Comparison of ENCODE assay signal across 18 cellular contexts in the genomic region with DNA sequence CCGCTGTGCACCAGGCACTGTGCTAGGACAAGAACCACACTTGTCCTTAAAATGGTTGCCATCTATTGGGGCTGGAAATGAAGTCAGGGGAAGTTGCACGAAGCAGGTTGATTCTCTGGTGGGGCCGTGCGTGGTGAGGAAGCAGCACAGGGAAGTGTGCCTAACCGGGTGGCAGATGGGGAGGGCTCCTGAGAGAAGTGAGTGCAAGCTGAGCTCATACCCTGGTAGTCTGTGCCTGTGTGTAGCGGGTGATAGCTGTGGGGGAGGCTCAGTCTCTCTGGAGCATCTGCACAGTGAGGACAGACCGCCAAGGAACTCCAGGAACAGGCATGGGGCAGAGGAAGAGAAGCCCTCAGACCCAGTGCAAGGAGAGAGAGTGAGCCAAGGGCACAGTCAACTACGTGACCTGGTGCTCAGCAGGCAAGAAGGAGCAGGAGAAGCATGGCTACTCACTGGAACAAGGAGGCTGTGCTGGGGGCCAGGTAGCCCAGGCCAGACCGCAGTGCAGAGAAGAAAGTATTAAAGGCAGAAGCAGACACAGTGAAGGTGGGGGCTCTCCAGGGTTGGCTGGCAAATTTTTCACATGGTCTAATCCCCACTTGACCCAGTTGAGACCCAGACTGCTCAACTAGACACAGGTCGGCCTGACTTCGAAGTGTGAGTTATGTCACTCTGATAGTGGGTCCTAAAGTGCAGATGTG.
A peak's percentile ranks its signal among the peaks of the same experiment; 100 is the strongest.
DNase-seq lines count a peak whose midpoint lies in the region; ATAC-seq and TF ChIP-seq lines count a peak whose summit lies in the region.
"Had no signal": no experiment of that assay in that cellular context is flagged by ENCODE, and none has a peak within 500 bp of the region (broad histone marks: within the 10 kb centered on the region; RNA-seq: fewer than 3 reads in every experiment).

No MANE protein-coding gene starts in this region.

- TF ChIP-seq CTCF in DND-41 (IDR thresholded peaks at IDR 0.05; ENCODE audit: borderline replicate concordance, extremely low read depth, low read length, poor library complexity, severe bottlenecking) (no peak), lung (IDR thresholded peaks at IDR 0.05; ENCODE audit: control extremely low read depth, extremely low read depth) (no peak)

- no peak overlapping the region for H3K9ac ChIP-seq in DND-41 (ENCODE audit: low read depth, low read length)

- peaks cover 16 to 18% of the 10 kb centered on the region in 2 donors for H3K4me1 Mint-ChIP-seq in immature natural killer cell

- no peak overlapping the region for H3K27ac Mint-ChIP-seq in immature natural killer cell
- H3K27ac Mint-ChIP-seq: activated T-cell treated with anti-CD3 and anti-CD28 coated beads, Interleukin-2, amount 50 U/mL, for 72 hours; CD8-positive, alpha-beta memory T cell; progenitor cell of endocrine pancreas had no signal

- DNase-seq in DND-41 (no peak), Kasumi-1 (lab: John Stamatoyannopoulos, UW) (peak; percentile 92 to 94), SKM-1 (lab: John Stamatoyannopoulos, UW; ENCODE audit: unreplicated experiment) (peak; percentile 80), lung (ENCODE audit: low spot score) (no peak), immature natural killer cell (no peak), H7 (no peak)
- DNase-seq: activated naive CD4-positive, alpha-beta T cell treated with anti-CD3 and anti-CD28 coated beads, Interleukin-2, amount 50 U/mL, for 16 hours; activated T-cell treated with anti-CD3 and anti-CD28 coated beads, Interleukin-2, amount 50 U/mL, for 72 hours; CD8-positive, alpha-beta memory T cell; dermis blood vessel endothelial cell; DMS53; NCI-H1105 treated with DMSO at 0.1 percent for 48 hours; NCI-H2107; NCI-H510A treated with DMSO at 0.1 percent for 48 hours; testis had no signal

- H3K36me3 ChIP-seq in DND-41 (ENCODE audit: insufficient read depth, low read length), result peaks cover 48% of the 10 kb centered on the region
- H3K36me3 ChIP-seq in lung (ENCODE audit: control insufficient read depth in 2 of 2, insufficient read depth in 2 of 2, low read length in 2 of 2), result no peaks in the 10 kb centered on the region
- no peaks in the 10 kb centered on the region for H3K36me3 ChIP-seq in H7 (replicated peaks; ENCODE audit: control insufficient read depth, insufficient read depth, low read length)

- H2AFZ ChIP-seq in DND-41 (ENCODE audit: low read depth, low read length), result no peak overlapping the region

- no peak overlapping the region for H3K4me2 ChIP-seq in DND-41 (ENCODE audit: insufficient read depth, low read length)

- peaks cover 0 to 20% (median 14%) of the 10 kb centered on the region in 3 donors for H3K36me3 Mint-ChIP-seq in immature natural killer cell
- H3K36me3 Mint-ChIP-seq: CD8-positive, alpha-beta memory T cell had no signal

- 50 to 75% methylated on average over 11 of the region's 11 CpGs for WGBS in lung, 2 donors

- H3K27ac ChIP-seq in DND-41 (ENCODE audit: low read length), result peak overlapping the region; percentile 10; the same call in 1 of the 2 replicates
- no peak overlapping the region for H3K27ac ChIP-seq in lung (ENCODE audit: low read depth in 1 of 2, low read length in 1 of 2)
- H3K27ac ChIP-seq: RWPE1, testis had no signal

- H3K4me3 ChIP-seq in DND-41 (ENCODE audit: low read depth in 1 of 2, low read length in 2 of 2) (no peak overlapping the region), lung (no peak overlapping the region), H7 (ENCODE audit: insufficient read depth, low read depth, low read length) (no peak overlapping the region)
- H3K4me3 ChIP-seq: testis had no signal

- no peaks in the 10 kb centered on the region for H3K9me3 ChIP-seq in DND-41 (ENCODE audit: insufficient read depth, low read length, severe bottlenecking)
- H3K9me3 ChIP-seq in lung (ENCODE audit: control insufficient read depth in 2 of 2, insufficient read depth in 1 of 2, low read length in 1 of 2), result no peaks in the 10 kb centered on the region
- H3K9me3 ChIP-seq: testis had no signal

- no peak overlapping the region for H3K4me3 Mint-ChIP-seq in immature natural killer cell
- H3K4me3 Mint-ChIP-seq: activated T-cell treated with anti-CD3 and anti-CD28 coated beads, Interleukin-2, amount 50 U/mL, for 72 hours; CD8-positive, alpha-beta memory T cell had no signal

- no peaks in the 10 kb centered on the region for H3K9me3 Mint-ChIP-seq in immature natural killer cell
- H3K9me3 Mint-ChIP-seq: activated T-cell treated with anti-CD3 and anti-CD28 coated beads, Interleukin-2, amount 50 U/mL, for 72 hours; CD8-positive, alpha-beta memory T cell had no signal

- no peaks in the 10 kb centered on the region for H3K27me3 ChIP-seq in DND-41 (ENCODE audit: insufficient read depth, low read length, poor library complexity)
- H3K27me3 ChIP-seq in lung (ENCODE audit: control insufficient read depth, insufficient read depth), result no peaks in the 10 kb centered on the region
- H3K27me3 ChIP-seq in H7 (ENCODE audit: control insufficient read depth, insufficient read depth, low read length), result peaks cover 3% of the 10 kb centered on the region
- H3K27me3 ChIP-seq: testis had no signal

- H3K27me3 Mint-ChIP-seq in immature natural killer cell (ENCODE audit: low read depth in 3 of 3), result peaks cover 0 to 4% (median 0%) of the 10 kb centered on the region in 3 donors

- H4K20me1 ChIP-seq in DND-41 (ENCODE audit: insufficient read depth, low read length), result peaks cover 44% of the 10 kb centered on the region

- ATAC-seq in DND-41 (ENCODE audit: insufficient read depth, low read depth) (no peak), lung (ENCODE audit: insufficient read depth, low FRiP score) (peak; percentile 14), GM21723 (IDR thresholded peaks at IDR 0.05; ENCODE audit: unreplicated experiment) (no peak)
- ATAC-seq: activated T-cell treated with anti-CD3 and anti-CD28 coated beads, Interleukin-2, amount 50 U/mL, for 72 hours had no signal

- peaks cover 39% of the 10 kb centered on the region for H3K79me2 ChIP-seq in DND-41 (ENCODE audit: insufficient read depth, low read length)

- H3K4me1 ChIP-seq in DND-41 (ENCODE audit: insufficient read depth, low read length), result no peaks in the 10 kb centered on the region
- peaks cover 0 to 5% of the 10 kb centered on the region in 2 donors for H3K4me1 ChIP-seq in lung (ENCODE audit: control insufficient read depth in 2 of 2, insufficient read depth in 2 of 2, low read length in 2 of 2)

Comparison
In these comparisons a context has a peak if more than half of its experiments do, and no peak if none do; other contexts are left out.
1. DNase-seq: peak in Kasumi-1 (2 of 2) and SKM-1 (single experiment); none in DND-41 (single experiment), lung (single experiment), immature natural killer cell (0 of 3) and H7 (single experiment).